In the genomic region with DNA sequence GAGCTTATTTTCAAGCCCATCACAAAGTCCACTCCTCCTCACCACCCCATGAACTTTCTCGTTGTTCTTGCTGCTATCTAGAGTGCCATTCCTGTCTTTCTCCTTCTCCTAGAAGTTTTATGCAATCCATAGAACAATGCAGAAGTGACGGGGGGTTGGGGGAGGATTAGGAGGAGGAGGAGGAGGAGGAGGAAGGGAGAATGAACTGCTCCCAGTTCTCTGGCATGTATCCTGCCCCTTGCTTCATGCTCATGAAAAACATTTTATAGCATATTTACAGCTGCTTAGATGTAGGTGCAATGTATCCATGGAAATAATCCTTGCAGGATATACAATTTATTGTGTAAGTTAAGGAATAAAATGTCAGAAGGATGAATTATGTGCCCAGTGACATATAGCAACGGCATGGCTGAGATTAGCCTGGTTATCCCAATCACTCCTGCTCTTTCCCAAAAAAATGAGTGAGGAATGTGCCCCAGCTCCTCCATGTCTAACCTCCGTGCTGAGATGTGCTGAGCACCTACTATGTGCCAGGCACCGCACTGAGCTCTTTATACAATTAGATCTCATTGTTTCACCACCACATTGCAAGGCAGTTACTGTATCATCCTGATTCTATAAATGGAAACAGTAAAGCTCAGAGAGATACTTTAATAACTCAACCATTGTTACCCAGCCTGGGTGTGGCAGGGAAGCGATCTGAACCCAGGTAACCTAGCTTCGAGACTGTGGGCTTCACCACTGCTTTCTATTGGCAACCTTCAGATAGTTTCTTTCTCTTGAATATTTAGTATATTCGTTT, we compare ENCODE assay signal across 1 cellular context.
TF ChIP-seq lines count a peak whose summit lies in the region.

No MANE protein-coding gene starts in this region.

TF ChIP-seq in GM23338, 12 proteins besides CTCF, POLR2A, EP300 and RAD21 (continued from another document):
- no peak for TF ChIP-seq ZNF462 (CRISPR knock-in tag; IDR thresholded peaks at IDR 0.05)
- no peak for TF ChIP-seq NANOG (IDR thresholded peaks at IDR 0.05; ENCODE audit: borderline replicate concordance)
- TF ChIP-seq JUNB (IDR thresholded peaks at IDR 0.05; ENCODE audit: unreplicated experiment) = no peak
- no peak for TF ChIP-seq CREB1 (CRISPR knock-in tag; IDR thresholded peaks at IDR 0.05; ENCODE audit: low read depth)
- no peak for TF ChIP-seq EZH2phosphoT487 (IDR thresholded peaks at IDR 0.05; ENCODE audit: unreplicated experiment)
- TF ChIP-seq POLR2AphosphoS5 (IDR thresholded peaks at IDR 0.05; ENCODE audit: low read depth) = no peak
- TF ChIP-seq ETS1 (IDR thresholded peaks at IDR 0.05) = no peak
- TF ChIP-seq ZNF331 (CRISPR knock-in tag; IDR thresholded peaks at IDR 0.05; ENCODE audit: low read depth) = no peak
- no peak for TF ChIP-seq ZNF114 (CRISPR knock-in tag; IDR thresholded peaks at IDR 0.05)
- no peak for TF ChIP-seq EZH2 (IDR thresholded peaks at IDR 0.05; ENCODE audit: low read depth, unreplicated experiment)
- no peak for TF ChIP-seq STAT1 (IDR thresholded peaks at IDR 0.05; ENCODE audit: unreplicated experiment)
